ENCODE assay signal across 9 cellular contexts in genomic region chr1:58885998-58886397, GRCh38.
DNase-seq lines count a peak whose midpoint lies in the region; ATAC-seq and TF ChIP-seq lines count a peak whose summit lies in the region.
"Had no signal": no experiment of that assay in that cellular context is flagged by ENCODE, and none has a peak within 500 bp of the region (broad histone marks: within the 10 kb centered on the region; RNA-seq: fewer than 3 reads in every experiment).

No MANE protein-coding gene starts in this region.

- H3K4me3 ChIP-seq in hepatocyte, result no peak overlapping the region
- no peak overlapping the region for H3K4me3 ChIP-seq in subcutaneous abdominal adipose tissue (ENCODE audit: low read depth in 1 of 5, low read length in 5 of 5)

- no peaks in the 10 kb centered on the region for H3K36me3 Mint-ChIP-seq in activated naive CD8-positive, alpha-beta T cell treated with anti-CD3 and anti-CD28 coated beads for 36 hours

- POLR2A ChIA-PET in GM10248 (lab: Yijun Ruan, JAX), result no interaction called here

- 50% methylated on average over 5 of the region's 5 CpGs for WGBS in hepatocyte (ENCODE audit: low lambda C conversion rate, missing lambda C conversion rate)

- H3K27me3 ChIP-seq in hepatocyte, result no peaks in the 10 kb centered on the region
- H3K27me3 ChIP-seq in subcutaneous abdominal adipose tissue (ENCODE audit: control insufficient read depth in 5 of 5, insufficient read depth in 4 of 5, low read length in 5 of 5), result no peaks in the 10 kb centered on the region

- H3K4me1 Mint-ChIP-seq in activated naive CD8-positive, alpha-beta T cell treated with anti-CD3 and anti-CD28 coated beads for 36 hours, result peaks cover 40% of the 10 kb centered on the region

- H3K27ac ChIP-seq in hepatocyte (peak overlapping the region; percentile 78), subcutaneous abdominal adipose tissue (ENCODE audit: low read depth, low read length) (peak overlapping the region; percentile 91)

- CTCF ChIA-PET in GM10248 (lab: Yijun Ruan, JAX), result interaction anchor here (1.3 to 1.4 kb wide), 2 partner anchors 11 to 13 kb away, joined by 3 read pairs; no protein-coding TSS in a partner anchor

- H3K27me3 Mint-ChIP-seq in activated naive CD8-positive, alpha-beta T cell treated with anti-CD3 and anti-CD28 coated beads for 36 hours, result no peaks in the 10 kb centered on the region

- no peaks in the 10 kb centered on the region for H3K9me3 Mint-ChIP-seq in activated naive CD8-positive, alpha-beta T cell treated with anti-CD3 and anti-CD28 coated beads for 36 hours

- H3K27ac Mint-ChIP-seq in activated naive CD8-positive, alpha-beta T cell treated with anti-CD3 and anti-CD28 coated beads for 36 hours, result peak overlapping the region; percentile 61

- peak; percentile 39 for DNase-seq in NK-92 treated with Interleukin-12 subunit alpha and Interleukin-12 subunit beta, amount 100 ng/mL, for 24 hours (lab: John Stamatoyannopoulos, UW)
- no peak for DNase-seq in NK-92 (lab: John Stamatoyannopoulos, UW; ENCODE audit: unreplicated experiment)
- peak; percentile 8 for DNase-seq in activated naive CD8-positive, alpha-beta T cell treated with anti-CD3 and anti-CD28 coated beads for 36 hours
- no peak for DNase-seq in hepatocyte (ENCODE audit: low spot score)
- no peak for DNase-seq in GM10248 (ENCODE audit: extremely low spot score)
- DNase-seq: stimulated activated CD4-positive, alpha-beta T cell treated with anti-CD3 and anti-CD28 coated beads, Interleukin-4, amount 100 ng/mL, for 4 hours had no signal

- no peaks in the 10 kb centered on the region for H3K79me2 ChIP-seq in hepatocyte

- no peaks in the 10 kb centered on the region for H3K9me2 ChIP-seq in hepatocyte (replicated peaks; ENCODE audit: insufficient read depth)

- ATAC-seq in GM21367 (IDR thresholded peaks at IDR 0.05; ENCODE audit: unreplicated experiment), result no peak
- no peak for ATAC-seq in GM18907 (IDR thresholded peaks at IDR 0.05; ENCODE audit: unreplicated experiment)

- no peak overlapping the region for H2AFZ ChIP-seq in hepatocyte

- TF ChIP-seq CTCF in hepatocyte (IDR thresholded peaks at IDR 0.05; ENCODE audit: poor library complexity), result no peak
- TF ChIP-seq CTCF in GM10248 (IDR thresholded peaks at IDR 0.05; ENCODE audit: control extremely low read depth, extremely low read depth, low read depth, missing control alignments), result no peak

- peak overlapping the region in 1 of 5 donors; percentile 8 for H3K9ac ChIP-seq in subcutaneous abdominal adipose tissue (ENCODE audit: low read length in 5 of 5)

- no peak overlapping the region for H3K4me3 Mint-ChIP-seq in activated naive CD8-positive, alpha-beta T cell treated with anti-CD3 and anti-CD28 coated beads for 36 hours

- H3K9me3 ChIP-seq in hepatocyte (ENCODE audit: low read depth) (no peaks in the 10 kb centered on the region), subcutaneous abdominal adipose tissue (ENCODE audit: control insufficient read depth in 5 of 5, low read length in 5 of 5) (no peaks in the 10 kb centered on the region)

- H4K20me1 ChIP-seq in hepatocyte (ENCODE audit: insufficient read depth, poor library complexity, severe bottlenecking), result no peaks in the 10 kb centered on the region

- no peaks in the 10 kb centered on the region for H3K36me3 ChIP-seq in hepatocyte (replicated peaks; ENCODE audit: insufficient read depth, low read depth)
- H3K36me3 ChIP-seq in subcutaneous abdominal adipose tissue (ENCODE audit: control insufficient read depth in 5 of 5, insufficient read depth in 5 of 5, low read length in 5 of 5), result no peaks in the 10 kb centered on the region

- H3K4me1 ChIP-seq in hepatocyte (ENCODE audit: insufficient read depth), result peaks cover 55% of the 10 kb centered on the region
- peaks cover 16 to 72% (median 65%) of the 10 kb centered on the region in 5 donors for H3K4me1 ChIP-seq in subcutaneous abdominal adipose tissue (ENCODE audit: control insufficient read depth in 5 of 5, insufficient read depth in 5 of 5, low read length in 5 of 5)

- no peak overlapping the region for H3K4me2 ChIP-seq in hepatocyte

Comparison
In these comparisons a context has a peak if more than half of its experiments do, and no peak if none do; other contexts are left out.
1. DNase-seq: peak in NK-92 treated with Interleukin-12 subunit alpha and Interleukin-12 subunit beta, amount 100 ng/mL, for 24 hours (single experiment) and activated naive CD8-positive, alpha-beta T cell treated with anti-CD3 and anti-CD28 coated beads for 36 hours (single experiment); none in NK-92 (single experiment), hepatocyte (single experiment) and GM10248 (single experiment).